Comparison of ENCODE assay signal across 2 cellular contexts in the genomic region with DNA sequence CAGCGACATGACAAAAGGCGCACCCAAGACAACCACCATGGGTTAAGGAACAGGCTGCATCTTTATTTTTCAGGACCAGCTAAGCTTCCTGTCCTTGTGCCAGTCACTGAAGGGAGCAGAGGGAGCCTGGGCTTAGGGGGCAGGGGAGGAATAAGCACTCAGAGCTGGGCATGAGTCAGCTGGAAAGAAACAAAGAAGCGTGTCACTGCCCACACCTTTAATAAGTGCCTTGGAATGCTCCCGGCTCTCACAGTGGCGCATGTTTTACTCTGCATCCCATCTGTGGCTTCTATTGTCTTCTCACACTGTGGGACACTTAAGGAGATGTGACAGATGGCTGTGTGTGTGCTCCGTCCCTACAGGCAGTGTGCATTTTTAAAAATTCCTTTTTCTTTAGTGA.
TF ChIP-seq lines count a peak whose summit lies in the region.

No MANE protein-coding gene starts in this region.

TF ChIP-seq in A549, 52 proteins besides CTCF, POLR2A, EP300 and RAD21 (continued from another document):
- TF ChIP-seq, protein P1, sequence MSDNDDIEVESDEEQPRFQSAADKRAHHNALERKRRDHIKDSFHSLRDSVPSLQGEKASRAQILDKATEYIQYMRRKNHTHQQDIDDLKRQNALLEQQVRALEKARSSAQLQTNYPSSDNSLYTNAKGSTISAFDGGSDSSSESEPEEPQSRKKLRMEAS (IDR thresholded peaks at IDR 0.05) = no peak
- TF ChIP-seq KDM5A (IDR thresholded peaks at IDR 0.05) = no peak

TF ChIP-seq in IMR-90, 13 proteins besides CTCF, POLR2A, EP300 and RAD21 (continued from another document):
- TF ChIP-seq, protein P2, sequence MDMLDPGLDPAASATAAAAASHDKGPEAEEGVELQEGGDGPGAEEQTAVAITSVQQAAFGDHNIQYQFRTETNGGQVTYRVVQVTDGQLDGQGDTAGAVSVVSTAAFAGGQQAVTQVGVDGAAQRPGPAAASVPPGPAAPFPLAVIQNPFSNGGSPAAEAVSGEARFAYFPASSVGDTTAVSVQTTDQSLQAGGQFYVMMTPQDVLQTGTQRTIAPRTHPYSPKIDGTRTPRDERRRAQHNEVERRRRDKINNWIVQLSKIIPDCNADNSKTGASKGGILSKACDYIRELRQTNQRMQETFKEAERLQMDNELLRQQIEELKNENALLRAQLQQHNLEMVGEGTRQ (IDR thresholded peaks at IDR 0.05; ENCODE audit: low read depth, low read length) = no peak
- no peak for TF ChIP-seq SMC3 (IDR thresholded peaks at IDR 0.05; ENCODE audit: low read depth, low read length)
